Comparison of ENCODE assay signal across 12 cellular contexts in the genomic region with DNA sequence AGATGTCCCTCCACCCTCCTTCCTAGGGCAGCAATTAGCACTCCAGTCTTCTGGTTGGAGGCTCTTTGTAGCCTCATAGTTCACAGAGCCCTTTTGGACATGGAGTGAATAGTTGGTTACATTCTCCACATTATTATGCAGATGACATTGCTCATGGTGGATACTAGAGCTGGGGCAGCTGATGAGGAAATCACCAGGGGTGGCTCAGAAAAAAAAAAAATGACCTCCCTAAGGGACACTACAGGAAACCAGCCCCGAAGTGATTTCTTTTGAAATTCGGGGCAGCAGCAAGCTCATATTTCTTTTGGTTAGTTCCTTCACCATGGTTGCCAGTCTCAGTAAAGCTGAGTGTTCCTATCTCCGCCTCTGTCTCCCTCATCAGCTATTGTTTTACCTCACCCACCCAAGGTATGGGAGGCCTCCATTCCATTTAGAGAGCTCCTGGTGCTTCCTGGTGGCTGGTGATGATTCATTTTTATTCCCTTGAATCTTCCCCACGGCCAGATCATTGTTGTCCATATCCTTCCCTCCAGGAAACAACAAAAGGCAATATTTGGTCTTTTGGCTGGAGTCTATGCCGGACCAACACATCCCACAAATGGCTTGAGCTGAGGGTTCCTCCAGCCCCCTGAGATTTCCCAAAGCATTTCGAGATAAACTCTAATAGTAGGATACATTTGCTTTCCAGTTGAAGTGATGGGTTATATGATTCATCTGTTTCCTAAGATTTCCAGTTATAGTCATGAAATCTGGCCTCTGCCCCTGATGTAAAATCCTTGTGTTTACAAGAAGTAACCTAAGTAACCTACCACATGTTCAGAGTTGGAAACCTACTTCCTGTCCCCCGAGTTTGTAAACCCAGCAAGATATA. TPM values are rescaled to one million over a fixed set of nuclear protein-coding genes. Genes with fewer than 3 reads are reported as not detected.
DNase-seq lines count a peak whose midpoint lies in the region; ATAC-seq, FAIRE-seq and TF ChIP-seq lines count a peak whose summit lies in the region.
"Had no signal": no experiment of that assay in that cellular context is flagged by ENCODE, and none has a peak within 500 bp of the region (broad histone marks: within the 10 kb centered on the region; RNA-seq: fewer than 3 reads in every experiment).

No MANE protein-coding gene starts in this region.

- no TSS peak for BruUV-seq in MCF 10A (replicated peaks; lab: Mats Ljungman, UMichigan)

- H3K4me1 Mint-ChIP-seq in MCF 10A (ENCODE audit: insufficient read depth, unreplicated experiment) = peaks cover 6% of the 10 kb centered on the region

- no peak overlapping the region for H3K4me3 Mint-ChIP-seq in MCF 10A (ENCODE audit: unreplicated experiment)
- H3K4me3 Mint-ChIP-seq: activated naive CD8-positive, alpha-beta T cell treated with anti-CD3 and anti-CD28 coated beads for 36 hours had no signal

- POLR2A ChIA-PET in MCF 10A (lab: Yijun Ruan, JAX) = interaction anchor here (0.6 to 1.4 kb wide), 3 partner anchors 10 to 345 kb away, joined by 3 to 4 read pairs (median 4); no protein-coding TSS in a partner anchor

- intact Hi-C loops in MCF 10A (cut with micrococcal nuclease) = no loop called here
- intact Hi-C loops in breast epithelium (cut with DNase I; ENCODE audit: low total_unique reads) = no loop called here

- no peaks in the 10 kb centered on the region for H3K4me1 ChIP-seq in breast epithelium
- no peaks in the 10 kb centered on the region for H3K4me1 ChIP-seq in effector memory CD4-positive, alpha-beta T cell (ENCODE audit: control insufficient read depth, insufficient read depth, low read length, poor library complexity, severe bottlenecking)

- TF ChIP-seq CTCF in MCF 10A (IDR thresholded peaks at IDR 0.05; ENCODE audit: unreplicated experiment) (no peak), breast epithelium (IDR thresholded peaks at IDR 0.05) (no peak)

- peak; percentile 37 for FAIRE-seq in urothelium cell line (lab: Jason Lieb, UNC)
- FAIRE-seq: K562 had no signal

- no peaks in the 10 kb centered on the region for H3K27me3 Mint-ChIP-seq in MCF 10A (ENCODE audit: insufficient read depth, unreplicated experiment)

- CTCF ChIA-PET in MCF 10A (lab: Yijun Ruan, JAX) = interaction anchor here (0.5 to 1.1 kb wide), 2 partner anchors 107 to 129 kb away, joined by 3 read pairs; no protein-coding TSS in a partner anchor

- H3K36me3 ChIP-seq in breast epithelium = no peaks in the 10 kb centered on the region
- no peaks in the 10 kb centered on the region for H3K36me3 ChIP-seq in effector memory CD4-positive, alpha-beta T cell (ENCODE audit: control insufficient read depth, insufficient read depth, low read length)

- H3K4me3 ChIP-seq in breast epithelium = no peak overlapping the region
- H3K4me3 ChIP-seq in effector memory CD4-positive, alpha-beta T cell (ENCODE audit: insufficient read depth, low read depth, low read length, poor library complexity, severe bottlenecking) = no peak overlapping the region
- H3K4me3 ChIP-seq: K562 had no signal

- no peaks in the 10 kb centered on the region for H3K36me3 Mint-ChIP-seq in MCF 10A (ENCODE audit: insufficient read depth, unreplicated experiment)
- H3K36me3 Mint-ChIP-seq: naive thymus-derived CD8-positive, alpha-beta T cell had no signal

- H3K9me3 ChIP-seq in breast epithelium = no peaks in the 10 kb centered on the region
- H3K9me3 ChIP-seq in effector memory CD4-positive, alpha-beta T cell (ENCODE audit: control insufficient read depth, low read length) = no peaks in the 10 kb centered on the region

- DNase-seq in MCF 10A (ENCODE audit: unreplicated experiment) (peak; percentile 46), breast epithelium (ENCODE audit: low spot score in 2 of 2) (no peak), dedifferentiated amniotic fluid mesenchymal stem cell (ENCODE audit: extremely low spot score) (peak; percentile 63), left kidney (ENCODE audit: low read depth, low spot score) (peak; percentile 16), urothelium cell line (ENCODE audit: low spot score) (no peak)
- no peak for DNase-seq in effector memory CD4-positive, alpha-beta T cell
- DNase-seq: activated naive CD8-positive, alpha-beta T cell treated with anti-CD3 and anti-CD28 coated beads for 36 hours had no signal

- H3K9me3 Mint-ChIP-seq in MCF 10A (ENCODE audit: unreplicated experiment) = no peaks in the 10 kb centered on the region
- H3K9me3 Mint-ChIP-seq: activated naive CD8-positive, alpha-beta T cell treated with anti-CD3 and anti-CD28 coated beads for 36 hours; naive thymus-derived CD8-positive, alpha-beta T cell had no signal

- H3K27me3 ChIP-seq in breast epithelium = no peaks in the 10 kb centered on the region
- H3K27me3 ChIP-seq in effector memory CD4-positive, alpha-beta T cell (replicated peaks; ENCODE audit: control insufficient read depth, insufficient read depth, low read length, poor library complexity, severe bottlenecking) = no peaks in the 10 kb centered on the region

- H3K27ac ChIP-seq in breast epithelium = peak overlapping the region in 1 of 2 donors; percentile 71
- H3K27ac ChIP-seq in effector memory CD4-positive, alpha-beta T cell (ENCODE audit: insufficient read depth, low read length, poor library complexity, severe bottlenecking) = no peak overlapping the region
- H3K27ac ChIP-seq: C4-2B had no signal

- no peak for ATAC-seq in GM18861 (IDR thresholded peaks at IDR 0.05; ENCODE audit: unreplicated experiment)
- ATAC-seq in HG02981 (IDR thresholded peaks at IDR 0.05; ENCODE audit: unreplicated experiment) = no peak
- ATAC-seq: K562 had no signal

- H3K27ac Mint-ChIP-seq in MCF 10A (ENCODE audit: low read depth, unreplicated experiment) = no peak overlapping the region
- H3K27ac Mint-ChIP-seq: activated naive CD8-positive, alpha-beta T cell treated with anti-CD3 and anti-CD28 coated beads for 36 hours had no signal

- TF ChIP-seq POLR2A in breast epithelium (IDR thresholded peaks at IDR 0.05) = no peak

RNA-seq across cellular contexts. Expression of a gene that starts 56.2 kb away (rescaled TPM):
- total RNA-seq in MCF 10A (2022) = not detected in 2 replicates
- total RNA-seq in breast epithelium = 10 to 100 TPM; 10.9 to 30.8 (median 14.2) TPM
- total RNA-seq: activated naive CD8-positive, alpha-beta T cell treated with anti-CD3 and anti-CD28 coated beads for 36 hours; naive thymus-derived CD8-positive, alpha-beta T cell had no signal

Comparison
In these comparisons a context has a peak if more than half of its experiments do, and no peak if none do; other contexts are left out.
1. DNase-seq: peak in MCF 10A (single experiment), dedifferentiated amniotic fluid mesenchymal stem cell (single experiment) and left kidney (single experiment); none in breast epithelium (0 of 2), urothelium cell line (single experiment) and effector memory CD4-positive, alpha-beta T cell (0 of 3).
2. RNA of a gene that starts 56.2 kb away (total RNA-seq): 10.9 to 30.8 TPM in breast epithelium; not detected in MCF 10A; every median in the first group is over 10 times any median in the second.